In the genomic region with DNA sequence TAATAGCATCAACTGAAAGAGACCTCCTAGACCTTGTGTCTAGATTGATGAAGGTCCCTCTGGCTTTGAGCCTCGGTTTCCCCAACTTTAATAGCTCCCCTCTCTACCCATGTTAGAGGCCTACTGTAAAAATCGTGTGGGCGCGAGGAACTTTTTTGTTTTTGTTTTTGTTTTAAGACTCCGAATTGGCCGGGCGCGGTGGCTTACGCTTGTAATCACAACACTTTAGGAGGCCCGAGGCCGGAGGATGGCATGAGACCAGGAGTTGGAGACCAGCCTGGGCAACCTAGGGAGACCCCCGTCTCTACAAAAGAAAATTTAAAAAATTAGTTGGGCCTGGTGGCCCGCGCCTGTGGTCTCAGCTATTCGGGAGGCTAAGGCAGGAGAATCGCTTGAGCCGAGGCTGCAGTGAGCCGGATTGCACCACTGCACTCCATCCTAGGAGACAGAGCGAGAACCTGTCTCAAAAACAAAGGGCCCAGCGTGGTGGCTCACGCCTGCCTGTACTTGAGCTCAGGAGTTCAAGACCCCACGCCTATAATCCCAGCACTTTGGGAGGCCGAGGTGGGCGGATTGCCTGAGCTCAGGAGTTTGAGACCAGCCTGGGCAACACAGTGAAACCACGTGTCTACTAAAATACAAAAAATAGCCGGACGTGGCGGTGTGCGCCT, we compare ENCODE assay signal across 8 cellular contexts. TPM values are rescaled to one million over a fixed set of nuclear protein-coding genes. Genes with fewer than 3 reads are reported as not detected.
A peak's percentile ranks its signal among the peaks of the same experiment; 100 is the strongest.
DNase-seq lines count a peak whose midpoint lies in the region; ATAC-seq, FAIRE-seq and TF ChIP-seq lines count a peak whose summit lies in the region.

No MANE protein-coding gene starts in this region.

- peaks cover 0 to 4% of the 10 kb centered on the region in 2 donors for H3K36me3 ChIP-seq in mucosa of rectum (ENCODE audit: control insufficient read depth in 2 of 2, insufficient read depth in 2 of 2, low read length in 2 of 2)

- no peaks in the 10 kb centered on the region for H3K9me3 ChIP-seq in mucosa of rectum (ENCODE audit: control insufficient read depth in 2 of 2, low read length in 2 of 2)

- H3K27me3 ChIP-seq in mucosa of rectum (ENCODE audit: control insufficient read depth in 2 of 2, insufficient read depth in 2 of 2, low read length in 2 of 2), result no peaks in the 10 kb centered on the region

- peak overlapping the region; percentile 93 to 96 for H3K27ac ChIP-seq in mucosa of rectum (ENCODE audit: low read depth in 2 of 2, low read length in 2 of 2)

- TF ChIP-seq CTCF in AG10803 (conservative IDR thresholded peaks at IDR 0.05; ENCODE audit: low read length) (no peak), cardiac fibroblast (IDR thresholded peaks at IDR 0.05; ENCODE audit: low read depth, low read length) (no peak)

- peak overlapping the region; percentile 88 to 97 for H3K9ac ChIP-seq in mucosa of rectum (ENCODE audit: low read depth in 1 of 2, low read length in 2 of 2)

- peak overlapping the region; percentile 65 for H3K4me3 ChIP-seq in AG10803 (ENCODE audit: low read length)
- H3K4me3 ChIP-seq in cardiac fibroblast (replicated peaks in 1 of 2; ENCODE audit: low read depth in 2 of 2, low read length in 2 of 2), result peak overlapping the region; percentile 19 to 46
- peak overlapping the region; percentile 84 to 93 for H3K4me3 ChIP-seq in mucosa of rectum (ENCODE audit: low read length in 2 of 2)

- DNase-seq in AG10803 (ENCODE audit: low read depth) (peak; percentile 10), MV-4-11 (lab: John Stamatoyannopoulos, UW) (peak; percentile 42), cardiac fibroblast (ENCODE audit: low read depth in 2 of 2) (no peak), mesenteric fat pad (ENCODE audit: low spot score) (no peak), urothelium cell line (ENCODE audit: low spot score) (no peak)

- no peak for ATAC-seq in HG03520 (IDR thresholded peaks at IDR 0.05; ENCODE audit: unreplicated experiment)
- ATAC-seq in HG03280 (IDR thresholded peaks at IDR 0.05; ENCODE audit: unreplicated experiment), result no peak

- peaks cover 31 to 33% of the 10 kb centered on the region in 2 donors for H3K4me1 ChIP-seq in mucosa of rectum (ENCODE audit: control insufficient read depth in 2 of 2, insufficient read depth in 2 of 2, low read length in 2 of 2)

- no peak for FAIRE-seq in urothelium cell line (lab: Jason Lieb, UNC)

RNA-seq across cellular contexts. Expression of gene PPP6R1, which starts 0.9 kb away (rescaled TPM):
- total RNA-seq in mesenteric fat pad, result 49.4 TPM

RNA-seq across cellular contexts. Expression of gene HSPBP1, which starts 20.2 kb away (rescaled TPM):
- 20.2 TPM for total RNA-seq in mesenteric fat pad

RNA-seq across cellular contexts. Expression of gene BRSK1, which starts 24.1 kb away (rescaled TPM):
- 1.2 TPM for total RNA-seq in mesenteric fat pad

RNA-seq across cellular contexts. Expression of gene TMEM86B, which starts 31.1 kb away (rescaled TPM):
- total RNA-seq in mesenteric fat pad, result 1.6 TPM

RNA-seq across cellular contexts. Expression of gene PTPRH, which starts 50.4 kb away (rescaled TPM):
- total RNA-seq in mesenteric fat pad, result 1.00 TPM

Comparison
In these comparisons a context has a peak if more than half of its experiments do, and no peak if none do; other contexts are left out.
1. DNase-seq: peak in AG10803 (single experiment) and MV-4-11 (single experiment); none in cardiac fibroblast (0 of 2), mesenteric fat pad (single experiment) and urothelium cell line (single experiment).
2. H3K4me3 ChIP-seq: peak in every context shown above with its lines; median percentile 88 in mucosa of rectum; 65 in AG10803; 32 in cardiac fibroblast.